In genomic region chr14:74804219-74804825, GRCh38 we compare ENCODE assay signal across 8 cellular contexts. TPM values are rescaled to one million over a fixed set of nuclear protein-coding genes. Genes with fewer than 3 reads are reported as not detected.
DNase-seq lines count a peak whose midpoint lies in the region; ATAC-seq and TF ChIP-seq lines count a peak whose summit lies in the region.

No MANE protein-coding gene starts in this region.

- H4K20me1 ChIP-seq in PC-9 (ENCODE audit: insufficient read depth) = peaks cover 15% of the 10 kb centered on the region

- no peak overlapping the region for H3K27ac Mint-ChIP-seq in nephron

- H3K4me1 ChIP-seq in PC-9 (replicated peaks; ENCODE audit: insufficient read depth) = no peaks in the 10 kb centered on the region

- TF ChIP-seq CTCF in AG04450 (IDR thresholded peaks at IDR 0.05; ENCODE audit: low read depth, low read length) = peak; percentile 81
- peak; percentile 42 for TF ChIP-seq CTCF in GM06990 (IDR thresholded peaks at IDR 0.05; ENCODE audit: insufficient read depth, low read length, poor library complexity, severe bottlenecking)
- TF ChIP-seq CTCF in PC-9 (conservative IDR thresholded peaks at IDR 0.05) = peak; percentile 89
- peak; percentile 26 to 30 (median 26) for TF ChIP-seq CTCF in nephron (IDR thresholded peaks at IDR 0.05; ENCODE audit: unreplicated experiment in 3 of 3)

- no peak overlapping the region for H3K27ac ChIP-seq in AG04450 (ENCODE audit: low read depth, low read length)
- no peak overlapping the region for H3K27ac ChIP-seq in PC-9

- ATAC-seq in GM21367 (IDR thresholded peaks at IDR 0.05; ENCODE audit: unreplicated experiment) = no peak

- H3K9me3 ChIP-seq in AG04450 (ENCODE audit: control insufficient read depth, insufficient read depth, low read length) (no peaks in the 10 kb centered on the region), PC-9 (ENCODE audit: insufficient read depth, low read depth) (no peaks in the 10 kb centered on the region)

- peak; percentile 43 for DNase-seq in AG04450 (ENCODE audit: low read depth, low spot score)
- no peak for DNase-seq in GM06990 (ENCODE audit: extremely low read depth, insufficient read length)
- peak; percentile 59 to 65 for DNase-seq in PC-9
- peak; percentile 51 for DNase-seq in dedifferentiated amniotic fluid mesenchymal stem cell (ENCODE audit: extremely low spot score)
- DNase-seq in NCI-H2171 treated with DMSO at 0.1 percent for 48 hours (lab: John Stamatoyannopoulos, UW) = no peak
- DNase-seq in NCI-H69 (lab: John Stamatoyannopoulos, UW) = no peak

- H3K4me3 Mint-ChIP-seq in nephron = no peak overlapping the region

- H3K9me2 ChIP-seq in PC-9 (ENCODE audit: insufficient read depth) = no peaks in the 10 kb centered on the region

- H3K36me3 Mint-ChIP-seq in nephron (ENCODE audit: low read depth) = peaks cover 49% of the 10 kb centered on the region

- H3K9me3 Mint-ChIP-seq in nephron = no peaks in the 10 kb centered on the region

- H3K27me3 Mint-ChIP-seq in nephron (ENCODE audit: low read depth) = no peaks in the 10 kb centered on the region

- no peak overlapping the region for H2AFZ ChIP-seq in PC-9

- H3K4me3 ChIP-seq in AG04450 (ENCODE audit: low read depth, low read length) (no peak overlapping the region), GM06990 (replicated peaks; ENCODE audit: low read depth, low read length) (no peak overlapping the region), PC-9 (no peak overlapping the region)

- peaks cover 34% of the 10 kb centered on the region; the same call in 1 of the 2 replicates for H3F3A ChIP-seq in PC-9 (ENCODE audit: insufficient read depth, low read depth)

- H3K4me2 ChIP-seq in PC-9 = no peak overlapping the region

- H3K36me3 ChIP-seq in GM06990 (ENCODE audit: control insufficient read depth, insufficient read depth, low read length) (peaks cover 2% of the 10 kb centered on the region), PC-9 (ENCODE audit: low read depth) (peaks cover 46% of the 10 kb centered on the region)

- no TSS peak for BruUV-seq in PC-9 (replicated peaks; lab: Mats Ljungman, UMichigan)

- POLR2A ChIA-PET in AG04450 (lab: Yijun Ruan, JAX) (interaction anchor here (0.8 kb wide), 1 partner anchor 195 kb away, joined by 3 read pairs; no protein-coding TSS in a partner anchor), PC-9 (lab: Charles Lee; ENCODE audit: unreplicated experiment) (interaction anchor here (0.6 to 0.8 kb wide), 7 partner anchors 14 to 238 kb away, joined by 3 to 12 read pairs (median 5); partner anchors contain the start of gene YLPM1)

- CTCF ChIA-PET in AG04450 (lab: Charles Lee) = interaction anchor here (0.6 to 7.6 kb wide), 22 partner anchors 8 to 344 kb away, joined by 3 to 106 read pairs (median 4); partner anchors contain the start of gene LTBP2
- CTCF ChIA-PET in PC-9 (lab: Charles Lee) = interaction anchor here (0.6 to 1.8 kb wide), 8 partner anchors 40 to 255 kb away, joined by 3 to 41 read pairs (median 5); partner anchors contain the start of gene LTBP2

- H3K79me2 ChIP-seq in PC-9 (ENCODE audit: low read depth) = peaks cover 15% of the 10 kb centered on the region; the same call in 1 of the 2 replicates

- intact Hi-C loops in PC-9 (cut with micrococcal nuclease; ENCODE audit: unreplicated experiment) = loop anchor here (1.0 to 5.0 kb wide), 6 partner anchors 132 to 479 kb away; no protein-coding TSS in a partner anchor

- no peaks in the 10 kb centered on the region for H3K4me1 Mint-ChIP-seq in nephron

- no peaks in the 10 kb centered on the region for H3K27me3 ChIP-seq in AG04450 (ENCODE audit: control insufficient read depth, insufficient read depth, low read length)
- no peaks in the 10 kb centered on the region for H3K27me3 ChIP-seq in GM06990 (replicated peaks; ENCODE audit: control insufficient read depth, insufficient read depth, low read length)
- H3K27me3 ChIP-seq in PC-9 (ENCODE audit: insufficient read depth, low read depth) = no peaks in the 10 kb centered on the region

RNA-seq across cellular contexts. Expression of gene YLPM1, which starts 41.2 kb away (rescaled TPM):
- polyA plus RNA-seq in AG04450 (2011; rRNA removed) = 15.3 and 17.6 TPM in 2 replicates
- 24.7 and 30.3 TPM in 2 replicates for polyA minus RNA-seq in AG04450 (2011; rRNA and poly(A)+ RNA removed)
- 146 and 170 TPM in 2 replicates for total RNA-seq in PC-9 (2021)

Comparison
In these comparisons a context has a peak if more than half of its experiments do, and no peak if none do; other contexts are left out.
1. DNase-seq: peak in AG04450 (single experiment), PC-9 (2 of 2) and dedifferentiated amniotic fluid mesenchymal stem cell (single experiment); none in GM06990 (single experiment), NCI-H2171 treated with DMSO at 0.1 percent for 48 hours (single experiment) and NCI-H69 (single experiment).
2. CTCF ChIP-seq: peak in every context shown above with its lines; median percentile 89 in PC-9; 81 in AG04450; 42 in GM06990; 26 in nephron.